ENCODE assay signal across 1 cellular context in genomic region chr3:115359507-115359906, GRCh38.
TF ChIP-seq lines count a peak whose summit lies in the region.

No MANE protein-coding gene starts in this region.

TF ChIP-seq in IMR-90, 13 proteins besides CTCF, POLR2A, EP300 and RAD21 (continued from another document):
- TF ChIP-seq MXI1 (IDR thresholded peaks at IDR 0.05; ENCODE audit: borderline replicate concordance, low read depth, low read length) (no peak), RFX5 (IDR thresholded peaks at IDR 0.05; ENCODE audit: low read depth, low read length) (no peak)
TF ChIP-seq in IMR-90: peak in this region for 0.
